In genomic region chrX:129877401-129877800, GRCh38 we compare ENCODE assay signal across 25 cellular contexts. TPM values are rescaled to one million over a fixed set of nuclear protein-coding genes. Genes with fewer than 3 reads are reported as not detected.
DNase-seq lines count a peak whose midpoint lies in the region; ATAC-seq and TF ChIP-seq lines count a peak whose summit lies in the region.
"Had no signal": no experiment of that assay in that cellular context is flagged by ENCODE, and none has a peak within 500 bp of the region (broad histone marks: within the 10 kb centered on the region; RNA-seq: fewer than 3 reads in every experiment).

No MANE protein-coding gene starts in this region.

- H3K27me3 ChIP-seq in GM23248 (replicated peaks; ENCODE audit: insufficient read depth) (no peaks in the 10 kb centered on the region), HUES64 (ENCODE audit: insufficient read depth, low read length) (no peaks in the 10 kb centered on the region), SJSA1 (replicated peaks) (no peaks in the 10 kb centered on the region), left lung (no peaks in the 10 kb centered on the region)
- H3K27me3 ChIP-seq: esophagus muscularis mucosa, thyroid gland had no signal

- no peak overlapping the region for H2AFZ ChIP-seq in GM23248
- H2AFZ ChIP-seq: GM23338 had no signal

- no peaks in the 10 kb centered on the region for H3K9me3 Mint-ChIP-seq in activated CD4-positive, alpha-beta memory T cell treated with anti-CD3 and anti-CD28 coated beads, Interleukin-2, amount 10 ng/mL, durations not matched to agents 7 days and 5 days
- H3K9me3 Mint-ChIP-seq: activated CD4-positive, alpha-beta T cell treated with anti-CD3 and anti-CD28 coated beads, Interleukin-2, amount 10 ng/mL, durations not matched to agents 24 days and 14 days; stimulated activated effector memory CD8-positive, alpha-beta T cell treated with anti-CD3 and anti-CD28 coated beads, Interleukin-12 subunit alpha, Interleukin-12 subunit beta, amount 100 ng/mL, for 72 hours had no signal

- no peaks in the 10 kb centered on the region for H3K4me1 Mint-ChIP-seq in activated CD4-positive, alpha-beta memory T cell treated with anti-CD3 and anti-CD28 coated beads, Interleukin-2, amount 10 ng/mL, durations not matched to agents 7 days and 5 days
- H3K4me1 Mint-ChIP-seq: activated CD4-positive, alpha-beta T cell treated with anti-CD3 and anti-CD28 coated beads, Interleukin-2, amount 10 ng/mL, durations not matched to agents 24 days and 14 days; stimulated activated effector memory CD8-positive, alpha-beta T cell treated with anti-CD3 and anti-CD28 coated beads, Interleukin-12 subunit alpha, Interleukin-12 subunit beta, amount 100 ng/mL, for 72 hours had no signal

- no peak overlapping the region for H3K27ac ChIP-seq in GM23248
- peak overlapping the region; percentile 75; the same call in 1 of the 2 replicates for H3K27ac ChIP-seq in HUES64 (ENCODE audit: low read depth, low read length)
- H3K27ac ChIP-seq in SJSA1 = peak overlapping the region; percentile 87
- peak overlapping the region in 1 of 2 donors; percentile 8 for H3K27ac ChIP-seq in left lung
- H3K27ac ChIP-seq: adrenal gland, BLaER1, esophagus muscularis mucosa, thyroid gland had no signal

- no peaks in the 10 kb centered on the region for H3K9me2 ChIP-seq in GM23248 (ENCODE audit: insufficient read depth)

- no peak overlapping the region for H3K27ac Mint-ChIP-seq in activated CD4-positive, alpha-beta memory T cell treated with anti-CD3 and anti-CD28 coated beads, Interleukin-2, amount 10 ng/mL, durations not matched to agents 7 days and 5 days
- H3K27ac Mint-ChIP-seq: activated CD4-positive, alpha-beta T cell treated with anti-CD3 and anti-CD28 coated beads, Interleukin-2, amount 10 ng/mL, durations not matched to agents 24 days and 14 days; GM23338; stimulated activated effector memory CD8-positive, alpha-beta T cell treated with anti-CD3 and anti-CD28 coated beads, Interleukin-12 subunit alpha, Interleukin-12 subunit beta, amount 100 ng/mL, for 72 hours had no signal

- no peak for DNase-seq in GM23248
- DNase-seq in SJSA1 (ENCODE audit: low read depth in 1 of 2, low spot score in 2 of 2) = no peak
- DNase-seq in left lung = no peak
- no peak for DNase-seq in activated CD4-positive, alpha-beta memory T cell treated with anti-CD3 and anti-CD28 coated beads, Interleukin-2, amount 10 ng/mL, durations not matched to agents 7 days and 5 days
- no peak for DNase-seq in NCI-H446 (lab: John Stamatoyannopoulos, UW)
- no peak for DNase-seq in pons (ENCODE audit: low spot score)
- DNase-seq in stimulated activated naive CD4-positive, alpha-beta T cell treated with Interleukin-2 at 50 U/mL for 16 hours (lab: John Stamatoyannopoulos, UW) = no peak
- DNase-seq: activated CD4-positive, alpha-beta T cell treated with anti-CD3 and anti-CD28 coated beads, Interleukin-2, amount 10 ng/mL, durations not matched to agents 24 days and 14 days; activated gamma-delta T cell; adrenal gland; DMS 273 treated with DMSO at 0.1 percent for 48 hours; mucosa of descending colon; NCI-H1694 treated with DMSO at 0.1 percent for 48 hours; NCI-H446 treated with DMSO at 0.1 percent for 48 hours; retina; Right ventricle myocardium superior; stimulated activated CD4-positive, alpha-beta T cell treated with anti-CD3 and anti-CD28 coated beads, Interleukin-12 subunit alpha, Interleukin-12 subunit beta, amount 100 ng/mL, for 4 hours; T-helper 9 cell had no signal

- H3K36me3 ChIP-seq in GM23248 (ENCODE audit: low read depth) (no peaks in the 10 kb centered on the region), HUES64 (ENCODE audit: insufficient read depth, low read length) (no peaks in the 10 kb centered on the region), SJSA1 (no peaks in the 10 kb centered on the region), left lung (no peaks in the 10 kb centered on the region)
- H3K36me3 ChIP-seq: adrenal gland, BLaER1, esophagus muscularis mucosa, thyroid gland had no signal

- no peak overlapping the region for H3K4me3 Mint-ChIP-seq in activated CD4-positive, alpha-beta memory T cell treated with anti-CD3 and anti-CD28 coated beads, Interleukin-2, amount 10 ng/mL, durations not matched to agents 7 days and 5 days
- H3K4me3 Mint-ChIP-seq: activated CD4-positive, alpha-beta T cell treated with anti-CD3 and anti-CD28 coated beads, Interleukin-2, amount 10 ng/mL, durations not matched to agents 24 days and 14 days; GM23338; stimulated activated effector memory CD8-positive, alpha-beta T cell treated with anti-CD3 and anti-CD28 coated beads, Interleukin-12 subunit alpha, Interleukin-12 subunit beta, amount 100 ng/mL, for 72 hours had no signal

- no peaks in the 10 kb centered on the region for H3K79me2 ChIP-seq in GM23248 (ENCODE audit: insufficient read depth)

- no peaks in the 10 kb centered on the region for H4K20me1 ChIP-seq in GM23248 (ENCODE audit: insufficient read depth)
- H4K20me1 ChIP-seq: BLaER1 had no signal

- in situ Hi-C loops in GM23248 (cut with MboI) = no loop called here

- H3K9me3 ChIP-seq in GM23248 (ENCODE audit: low read depth) (no peaks in the 10 kb centered on the region), HUES64 (ENCODE audit: insufficient read depth, low read depth, low read length) (no peaks in the 10 kb centered on the region), SJSA1 (replicated peaks) (no peaks in the 10 kb centered on the region), left lung (no peaks in the 10 kb centered on the region)
- H3K9me3 ChIP-seq: adrenal gland, BLaER1, esophagus muscularis mucosa, mucosa of descending colon, thyroid gland had no signal

- H3K4me1 ChIP-seq in GM23248 (ENCODE audit: insufficient read depth) (0 out of 2 replicates have a peak, but pooled peaks cover 3% of the 10 kb centered on the region), HUES64 (ENCODE audit: insufficient read depth, low read length) (no peaks in the 10 kb centered on the region), SJSA1 (replicated peaks) (peaks cover 29% of the 10 kb centered on the region), left lung (no peaks in the 10 kb centered on the region)
- H3K4me1 ChIP-seq: adrenal gland, BLaER1, esophagus muscularis mucosa, thyroid gland had no signal

- H3K9ac ChIP-seq in GM23248 (no peak overlapping the region), HUES64 (ENCODE audit: low read depth, low read length) (no peak overlapping the region)
- H3K9ac ChIP-seq: BLaER1 had no signal

- H3F3A ChIP-seq in GM23248 (ENCODE audit: insufficient read depth) = no peaks in the 10 kb centered on the region

- 88 to 90% methylated on average over 5 of the region's 5 CpGs for WGBS in GM23248 (ENCODE audit: low coverage in 1 of 2, low lambda C conversion rate in 2 of 2, missing lambda C conversion rate in 2 of 2), 2 experiments
- WGBS in HUES64 = 96% methylated on average over 5 of the region's 5 CpGs

- peaks cover 3% of the 10 kb centered on the region for H3K27me3 Mint-ChIP-seq in activated CD4-positive, alpha-beta memory T cell treated with anti-CD3 and anti-CD28 coated beads, Interleukin-2, amount 10 ng/mL, durations not matched to agents 7 days and 5 days

- POLR2A ChIA-PET in activated CD4-positive, alpha-beta memory T cell treated with anti-CD3 and anti-CD28 coated beads, Interleukin-2, amount 10 ng/mL, durations not matched to agents 7 days and 5 days (lab: Charles Lee) = no interaction called here

- H3K4me3 ChIP-seq in GM23248 (no peak overlapping the region), HUES64 (ENCODE audit: low read length) (no peak overlapping the region), SJSA1 (no peak overlapping the region), left lung (no peak overlapping the region)
- H3K4me3 ChIP-seq: adrenal gland, BLaER1, esophagus muscularis mucosa, GM23338, mucosa of descending colon, thyroid gland had no signal

- TF ChIP-seq CTCF in left lung (IDR thresholded peaks at IDR 0.05) = no peak

- intact Hi-C loops in left lung (cut with DNase I) = no loop called here

- CTCF ChIA-PET in activated CD4-positive, alpha-beta memory T cell treated with anti-CD3 and anti-CD28 coated beads, Interleukin-2, amount 10 ng/mL, durations not matched to agents 7 days and 5 days (lab: Charles Lee) = no interaction called here

- peak overlapping the region; percentile 7 for H3K4me2 ChIP-seq in GM23248 (ENCODE audit: unreplicated experiment)
- H3K4me2 ChIP-seq: BLaER1, GM23338 had no signal

- peak; percentile 27 for ATAC-seq in left lung
- ATAC-seq: GM23338; left lobe of liver; mucosa of descending colon; stimulated activated effector memory CD8-positive, alpha-beta T cell treated with anti-CD3 and anti-CD28 coated beads, Interleukin-12 subunit alpha, Interleukin-12 subunit beta, amount 100 ng/mL, for 72 hours had no signal

- H3K36me3 Mint-ChIP-seq in activated CD4-positive, alpha-beta memory T cell treated with anti-CD3 and anti-CD28 coated beads, Interleukin-2, amount 10 ng/mL, durations not matched to agents 7 days and 5 days (ENCODE audit: low read depth) = no peaks in the 10 kb centered on the region
- H3K36me3 Mint-ChIP-seq: stimulated activated effector memory CD8-positive, alpha-beta T cell treated with anti-CD3 and anti-CD28 coated beads, Interleukin-12 subunit alpha, Interleukin-12 subunit beta, amount 100 ng/mL, for 72 hours had no signal

RNA-seq across cellular contexts. Expression of gene UTP14A, which starts 28.6 kb away (rescaled TPM):
- 15.9 and 17.7 TPM in 2 replicates for total RNA-seq in GM23248 (2014; rRNA removed; shearing (Covaris generic))
- polyA plus RNA-seq in GM23248 (2016; fragmentation: Nextera tagmentation; extraction: Ambion mirVana) = 13.3 and 13.8 TPM in 2 replicates
- polyA plus RNA-seq in HUES64 (2013, experiment 1 of 2) = 24.5 TPM
- polyA plus RNA-seq in HUES64 (2013, experiment 2 of 2) = 18.1 TPM
- total RNA-seq in SJSA1 (2014; rRNA removed; shearing (Covaris generic)) = 23.6 and 26.6 TPM in 2 replicates
- total RNA-seq in left lung = 10 to 100 TPM; 12.3 to 16.3 TPM
- 10 to 100 TPM; 15.3 to 18.4 TPM for total RNA-seq in activated CD4-positive, alpha-beta memory T cell treated with anti-CD3 and anti-CD28 coated beads, Interleukin-2, amount 10 ng/mL, durations not matched to agents 7 days and 5 days

RNA-seq across cellular contexts. Expression of gene ZDHHC9, which starts 33.7 kb away (rescaled TPM):
- total RNA-seq in GM23248 (2014; rRNA removed; shearing (Covaris generic)) = 27.5 and 33.5 TPM in 2 replicates
- polyA plus RNA-seq in GM23248 (2016; fragmentation: Nextera tagmentation; extraction: Ambion mirVana) = 53.3 and 54.4 TPM in 2 replicates
- polyA plus RNA-seq in HUES64 (2013, experiment 1 of 2) = 22.8 TPM
- 26.9 TPM for polyA plus RNA-seq in HUES64 (2013, experiment 2 of 2)
- 10.1 and 19.4 TPM in 2 replicates for total RNA-seq in SJSA1 (2014; rRNA removed; shearing (Covaris generic))
- 10 to 100 TPM; 85.8 to 89.2 TPM for total RNA-seq in left lung
- 1 to 10 TPM; 5.8 to 7.5 TPM for total RNA-seq in activated CD4-positive, alpha-beta memory T cell treated with anti-CD3 and anti-CD28 coated beads, Interleukin-2, amount 10 ng/mL, durations not matched to agents 7 days and 5 days
